Comparison of ENCODE assay signal across 23 cellular contexts in genomic region chr3:119608591-119608990, GRCh38. TPM values are rescaled to one million over a fixed set of nuclear protein-coding genes. Genes with fewer than 3 reads are reported as not detected.
"Had no signal": no experiment of that assay in that cellular context is flagged by ENCODE, and none has a peak within 500 bp of the region (broad histone marks: within the 10 kb centered on the region; RNA-seq: fewer than 3 reads in every experiment).

No MANE protein-coding gene starts in this region.

- H3K36me3 ChIP-seq: colonic mucosa, heart left ventricle, neural progenitor cell, pancreas had no signal

- H3K4me3 ChIP-seq: colonic mucosa, dorsolateral prefrontal cortex, heart left ventricle, mucosa of descending colon, neural progenitor cell, pancreas had no signal

- H3K27ac ChIP-seq: colonic mucosa, dorsolateral prefrontal cortex, heart left ventricle, neural progenitor cell, pancreas had no signal

- H3K27me3 ChIP-seq: colonic mucosa, heart left ventricle, neural progenitor cell, pancreas had no signal

- H3K9me3 ChIP-seq: colonic mucosa, heart left ventricle, mucosa of descending colon, pancreas had no signal

- DNase-seq: colonic mucosa; dorsolateral prefrontal cortex; effector CD8-positive, alpha-beta T cell; heart left ventricle; hippocampal formation; left colon; mammary epithelial cell; mucosa of descending colon; naive thymus-derived CD8-positive, alpha-beta T cell; occipital lobe; pancreas; right cardiac atrium; small intestine; stimulated activated CD4-positive, alpha-beta T cell treated with anti-CD3 and anti-CD28 coated beads, Interleukin-12 subunit alpha, Interleukin-12 subunit beta, amount 100 ng/mL, for 4 hours; stimulated activated naive CD4-positive, alpha-beta T cell treated with Interleukin-2 at 50 U/mL for 16 hours had no signal

- H3K9ac ChIP-seq: neural progenitor cell had no signal

- H3K27ac Mint-ChIP-seq: naive thymus-derived CD8-positive, alpha-beta T cell; neural progenitor cell; progenitor cell of endocrine pancreas had no signal

- H3K9me3 Mint-ChIP-seq: naive thymus-derived CD8-positive, alpha-beta T cell had no signal

- H3K4me3 Mint-ChIP-seq: naive thymus-derived CD8-positive, alpha-beta T cell had no signal

- H3K27me3 Mint-ChIP-seq: progenitor cell of endocrine pancreas had no signal

- ATAC-seq: esophagus mucosa; left colon; mucosa of descending colon; naive thymus-derived CD8-positive, alpha-beta T cell; pancreas; right cardiac atrium had no signal

- H3K4me1 Mint-ChIP-seq: naive thymus-derived CD8-positive, alpha-beta T cell had no signal

- H3K36me3 Mint-ChIP-seq: naive thymus-derived CD8-positive, alpha-beta T cell; neural progenitor cell had no signal

- H3K4me1 ChIP-seq: colonic mucosa, neural progenitor cell, pancreas had no signal

- H3K4me2 ChIP-seq: neural progenitor cell had no signal

RNA-seq across cellular contexts. Expression of gene PLA1A, which starts 10.9 kb away (rescaled TPM):
- total RNA-seq: mammary epithelial cell; naive thymus-derived CD8-positive, alpha-beta T cell; occipital lobe; progenitor cell of endocrine pancreas had no signal
- polyA plus RNA-seq: fibroblast of lung; mammary epithelial cell; naive thymus-derived CD8-positive, alpha-beta T cell had no signal

RNA-seq across cellular contexts. Expression of gene CD80, which starts 49.2 kb away (rescaled TPM):
- total RNA-seq: frontal cortex, glomerular endothelial cell, kidney epithelial cell, lower leg skin, mammary epithelial cell had no signal
- polyA plus RNA-seq: fibroblast of lung; mammary epithelial cell; naive thymus-derived CD8-positive, alpha-beta T cell had no signal
